In genomic region chr2:178268435-178268834, GRCh38 we compare ENCODE assay signal across 26 cellular contexts.
"Had no signal": no experiment of that assay in that cellular context is flagged by ENCODE, and none has a peak within 500 bp of the region (broad histone marks: within the 10 kb centered on the region; RNA-seq: fewer than 3 reads in every experiment).

No MANE protein-coding gene starts in this region.

- H3K36me3 ChIP-seq: lower lobe of right lung, sigmoid colon, spleen, thoracic aorta had no signal

- DNase-seq: activated B cell treated with CpG ODN at 0.5 μM for 24 hours; activated CD4-positive, alpha-beta T cell treated with anti-CD3 and anti-CD28 coated beads for 36 hours; activated CD4-positive, alpha-beta T cell treated with anti-CD3 and anti-CD28 coated beads, Interleukin-2, amount 50 U/mL, for 48 hours; activated effector memory CD4-positive, alpha-beta T cell treated with Interleukin-2 at 50 U/mL for 16 hours; activated naive CD4-positive, alpha-beta T cell treated with anti-CD3 and anti-CD28 coated beads for 36 hours; activated naive CD8-positive, alpha-beta T cell treated with anti-CD3 and anti-CD28 coated beads, Interleukin-2, amount 10 ng/mL, durations not matched to agents 7 days and 5 days; activated T-cell treated with anti-CD3 and anti-CD28 coated beads, Interleukin-2, amount 50 U/mL, for 72 hours; erythroblast; foreskin fibroblast; glutamatergic neuron; immature natural killer cell; lower lobe of right lung; naive thymus-derived CD4-positive, alpha-beta T cell; occipital lobe; posterior cingulate gyrus; sigmoid colon; spleen; stimulated activated CD4-positive, alpha-beta T cell treated with anti-CD3 and anti-CD28 coated beads, Interleukin-4, amount 100 ng/mL, for 1 hour; stimulated activated naive CD4-positive, alpha-beta T cell; SW 1271; T-helper 17 cell had no signal

- H3K27ac ChIP-seq: hepatocyte, lower lobe of right lung, sigmoid colon, spleen, thoracic aorta had no signal

- H3K4me1 ChIP-seq: lower lobe of right lung, spleen had no signal

- H3K27me3 Mint-ChIP-seq: activated B cell treated with CpG ODN at 0.5 μM for 24 hours; activated CD4-positive, alpha-beta T cell treated with anti-CD3 and anti-CD28 coated beads for 36 hours; activated naive CD8-positive, alpha-beta T cell treated with anti-CD3 and anti-CD28 coated beads, Interleukin-2, amount 10 ng/mL, durations not matched to agents 7 days and 5 days; type B pancreatic cell had no signal

- H3K4me3 Mint-ChIP-seq: activated B cell treated with CpG ODN at 0.5 μM for 24 hours; activated CD4-positive, alpha-beta T cell treated with anti-CD3 and anti-CD28 coated beads for 36 hours; activated naive CD4-positive, alpha-beta T cell treated with anti-CD3 and anti-CD28 coated beads for 36 hours; activated naive CD8-positive, alpha-beta T cell treated with anti-CD3 and anti-CD28 coated beads, Interleukin-2, amount 10 ng/mL, durations not matched to agents 7 days and 5 days; activated T-cell treated with anti-CD3 and anti-CD28 coated beads, Interleukin-2, amount 50 U/mL, for 72 hours; immature natural killer cell; naive thymus-derived CD4-positive, alpha-beta T cell; neural crest cell; T-helper 17 cell; type B pancreatic cell had no signal

- H3K79me2 ChIP-seq: hepatocyte had no signal

- H3K4me1 Mint-ChIP-seq: activated B cell treated with CpG ODN at 0.5 μM for 24 hours; activated CD4-positive, alpha-beta T cell treated with anti-CD3 and anti-CD28 coated beads for 36 hours; activated naive CD8-positive, alpha-beta T cell treated with anti-CD3 and anti-CD28 coated beads, Interleukin-2, amount 10 ng/mL, durations not matched to agents 7 days and 5 days; immature natural killer cell; naive thymus-derived CD4-positive, alpha-beta T cell; T-helper 17 cell had no signal

- H3K4me2 ChIP-seq: hepatocyte had no signal

- H3K9me3 Mint-ChIP-seq: activated B cell treated with CpG ODN at 0.5 μM for 24 hours; activated naive CD4-positive, alpha-beta T cell treated with anti-CD3 and anti-CD28 coated beads for 36 hours; activated naive CD8-positive, alpha-beta T cell treated with anti-CD3 and anti-CD28 coated beads, Interleukin-2, amount 10 ng/mL, durations not matched to agents 7 days and 5 days; activated T-cell treated with anti-CD3 and anti-CD28 coated beads, Interleukin-2, amount 50 U/mL, for 72 hours; immature natural killer cell; naive thymus-derived CD4-positive, alpha-beta T cell; neural crest cell; type B pancreatic cell had no signal

- H3K27me3 ChIP-seq: hepatocyte, sigmoid colon, spleen had no signal

- ATAC-seq: activated CD4-positive, alpha-beta T cell treated with anti-CD3 and anti-CD28 coated beads for 36 hours; activated T-cell treated with anti-CD3 and anti-CD28 coated beads, Interleukin-2, amount 50 U/mL, for 72 hours; left lobe of liver; lower lobe of right lung; naive thymus-derived CD4-positive, alpha-beta T cell; T-helper 17 cell had no signal

- H2AFZ ChIP-seq: hepatocyte had no signal

- H3K27ac Mint-ChIP-seq: activated B cell treated with CpG ODN at 0.5 μM for 24 hours; activated CD4-positive, alpha-beta T cell treated with anti-CD3 and anti-CD28 coated beads for 36 hours; activated naive CD4-positive, alpha-beta T cell treated with anti-CD3 and anti-CD28 coated beads for 36 hours; activated naive CD8-positive, alpha-beta T cell treated with anti-CD3 and anti-CD28 coated beads, Interleukin-2, amount 10 ng/mL, durations not matched to agents 7 days and 5 days; activated T-cell treated with anti-CD3 and anti-CD28 coated beads, Interleukin-2, amount 50 U/mL, for 72 hours; immature natural killer cell; naive thymus-derived CD4-positive, alpha-beta T cell; T-helper 17 cell; type B pancreatic cell had no signal

- H3K9me3 ChIP-seq: lower lobe of right lung, sigmoid colon, spleen, thoracic aorta had no signal

- H3K36me3 Mint-ChIP-seq: activated naive CD8-positive, alpha-beta T cell treated with anti-CD3 and anti-CD28 coated beads, Interleukin-2, amount 10 ng/mL, durations not matched to agents 7 days and 5 days; immature natural killer cell; naive thymus-derived CD4-positive, alpha-beta T cell; type B pancreatic cell had no signal

- H3K4me3 ChIP-seq: hepatocyte, lower lobe of right lung, sigmoid colon, spleen, thoracic aorta had no signal
